Comparison of ENCODE assay signal across 8 cellular contexts in the genomic region with DNA sequence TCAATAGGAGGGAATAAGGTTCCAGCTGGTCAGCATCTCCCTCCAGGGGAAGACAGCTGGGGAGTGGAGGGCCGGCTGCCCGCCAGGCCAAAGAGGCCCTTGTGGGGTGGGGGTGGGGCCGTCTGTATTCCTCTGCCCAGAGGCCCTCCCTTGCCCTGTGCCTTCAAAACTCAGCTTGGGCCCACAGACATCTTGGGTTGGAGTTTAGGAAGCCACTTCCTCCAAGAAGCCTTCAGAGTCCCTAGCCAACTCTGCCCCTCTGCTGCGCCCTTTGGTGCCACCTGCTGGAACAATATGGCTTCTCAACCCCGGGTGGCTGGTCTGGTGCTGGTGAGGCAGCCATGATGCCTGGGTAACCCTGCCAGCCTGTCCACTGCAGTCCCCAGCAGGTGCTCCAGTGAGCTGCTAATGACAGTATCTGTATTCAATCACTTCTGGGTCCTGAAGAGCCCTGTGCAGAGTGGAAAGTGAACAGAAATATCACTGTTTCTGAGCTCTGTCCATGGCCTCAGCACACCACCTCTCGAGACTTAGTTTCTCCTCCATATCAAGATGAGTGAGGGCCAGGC. TPM values are rescaled to one million over a fixed set of nuclear protein-coding genes. Genes with fewer than 3 reads are reported as not detected.
DNase-seq lines count a peak whose midpoint lies in the region; TF ChIP-seq lines count a peak whose summit lies in the region.

No MANE protein-coding gene starts in this region.

- peak; percentile 74 for DNase-seq in NCI-H82 (lab: John Stamatoyannopoulos, UW)
- no peak for DNase-seq in NCI-H82 treated with DMSO at 0.1 percent for 48 hours (lab: John Stamatoyannopoulos, UW; ENCODE audit: unreplicated experiment)
- DNase-seq in activated T-cell treated with anti-CD3 and anti-CD28 coated beads, Interleukin-2, amount 50 U/mL, for 48 hours: peak; percentile 87
- peak in 1 of 2 donors; percentile 89 for DNase-seq in cardiac muscle cell (ENCODE audit: low read depth in 1 of 2, low spot score in 1 of 2)
- peak; percentile 53 to 78 for DNase-seq in stimulated activated CD4-positive, alpha-beta T cell treated with anti-CD3 and anti-CD28 coated beads, Interleukin-15, amount 100 ng/mL, for 48 hours (ENCODE audit: low read depth in 2 of 2)
- no peak for DNase-seq in SW480 (ENCODE audit: low spot score)
- DNase-seq in middle frontal gyrus (ENCODE audit: extremely low spot score, low spot score): no peak

- no peaks in the 10 kb centered on the region for H3K9me2 ChIP-seq in OCI-LY1 (ENCODE audit: low read depth, low read length)

- no peak overlapping the region for H3K4me3 ChIP-seq in OCI-LY1 (ENCODE audit: low read depth, low read length, poor library complexity, severe bottlenecking)
- no peak overlapping the region for H3K4me3 ChIP-seq in cardiac muscle cell

- H3F3A ChIP-seq in OCI-LY1 (ENCODE audit: insufficient read depth, low read length): no peaks in the 10 kb centered on the region

- H3K79me2 ChIP-seq in OCI-LY1 (ENCODE audit: insufficient read depth, low read length): no peaks in the 10 kb centered on the region

- H3K9me3 ChIP-seq in OCI-LY1 (ENCODE audit: low read length) (no peaks in the 10 kb centered on the region), cardiac muscle cell (ENCODE audit: low read depth) (no peaks in the 10 kb centered on the region)

- no peaks in the 10 kb centered on the region for H3K4me1 ChIP-seq in OCI-LY1 (ENCODE audit: insufficient read depth, low read length, severe bottlenecking)
- H3K4me1 ChIP-seq in cardiac muscle cell (ENCODE audit: low read depth): peaks cover 21% of the 10 kb centered on the region

- no peak overlapping the region for H3K27ac ChIP-seq in OCI-LY1 (ENCODE audit: low read depth, low read length, poor library complexity, severe bottlenecking)
- no peak overlapping the region for H3K27ac ChIP-seq in cardiac muscle cell

- no peak overlapping the region for H2AFZ ChIP-seq in OCI-LY1 (ENCODE audit: low read length)

- no peak overlapping the region for H3K9ac ChIP-seq in OCI-LY1 (ENCODE audit: low read length)

- H3K36me3 ChIP-seq in OCI-LY1 (ENCODE audit: insufficient read depth, low read length) (peaks cover 33% of the 10 kb centered on the region; the same call in 1 of the 2 replicates), cardiac muscle cell (no peaks in the 10 kb centered on the region)

- peak; percentile 65 for TF ChIP-seq CTCF in OCI-LY1 (IDR thresholded peaks at IDR 0.05; ENCODE audit: low read length)
- TF ChIP-seq CTCF in cardiac muscle cell (IDR thresholded peaks at IDR 0.05; ENCODE audit: low read depth, low read length): peak; percentile 55

- H3K27me3 ChIP-seq in OCI-LY1 (ENCODE audit: insufficient read depth, low read length) (no peaks in the 10 kb centered on the region), cardiac muscle cell (no peaks in the 10 kb centered on the region)

- no peaks in the 10 kb centered on the region for H4K20me1 ChIP-seq in OCI-LY1 (ENCODE audit: insufficient read depth, low read length)

- no peak overlapping the region for H3K4me2 ChIP-seq in OCI-LY1 (ENCODE audit: low read length)

RNA-seq across cellular contexts. Expression of a gene that starts 16.7 kb away (rescaled TPM):
- 0.28 and 0.36 TPM in 2 replicates for total RNA-seq in cardiac muscle cell
- 0.26 and 0.84 TPM in 2 replicates for polyA plus RNA-seq in cardiac muscle cell

RNA-seq across cellular contexts. Expression of a gene that starts 31.3 kb away (rescaled TPM):
- total RNA-seq in cardiac muscle cell: 17.4 and 18.7 TPM in 2 replicates
- 19.1 and 22.4 TPM in 2 replicates for polyA plus RNA-seq in cardiac muscle cell

RNA-seq across cellular contexts. Expression of a gene that starts 33.4 kb away (rescaled TPM):
- total RNA-seq in cardiac muscle cell: 74.5 and 140 TPM in 2 replicates
- polyA plus RNA-seq in cardiac muscle cell: 139 and 203 TPM in 2 replicates

RNA-seq across cellular contexts. Expression of a gene that starts 35.8 kb away (rescaled TPM):
- not detected in 2 replicates for total RNA-seq in cardiac muscle cell
- polyA plus RNA-seq in cardiac muscle cell: 0.71 TPM in 1 of 2 replicates, not detected in the other

RNA-seq across cellular contexts. Expression of a gene that starts 54.3 kb away (rescaled TPM):
- 2.5 and 4.6 TPM in 2 replicates for total RNA-seq in cardiac muscle cell
- polyA plus RNA-seq in cardiac muscle cell: 6.2 and 7.2 TPM in 2 replicates

Comparison
In these comparisons a context has a peak if more than half of its experiments do, and no peak if none do; other contexts are left out.
1. DNase-seq: peak in NCI-H82 (single experiment), activated T-cell treated with anti-CD3 and anti-CD28 coated beads, Interleukin-2, amount 50 U/mL, for 48 hours (2 of 2) and stimulated activated CD4-positive, alpha-beta T cell treated with anti-CD3 and anti-CD28 coated beads, Interleukin-15, amount 100 ng/mL, for 48 hours (2 of 2); none in NCI-H82 treated with DMSO at 0.1 percent for 48 hours (single experiment), SW480 (single experiment) and middle frontal gyrus (single experiment).